1 cellular context compared by ENCODE assay signal in genomic region chr9:129174724-129175514, GRCh38.
A peak's percentile ranks its signal among the peaks of the same experiment; 100 is the strongest.
TF ChIP-seq lines count a peak whose summit lies in the region.

No MANE protein-coding gene starts in this region.

TF ChIP-seq in HepG2, 621 proteins besides CTCF, POLR2A, EP300 and RAD21 (continued from another document and continues in another):
- no peak for TF ChIP-seq AKNA (CRISPR knock-in tag; IDR thresholded peaks at IDR 0.05; ENCODE audit: borderline replicate concordance)
- TF ChIP-seq ARNTL (CRISPR knock-in tag; IDR thresholded peaks at IDR 0.05): no peak
- TF ChIP-seq RXRB (CRISPR knock-in tag; IDR thresholded peaks at IDR 0.05; ENCODE audit: borderline replicate concordance): no peak
- no peak for TF ChIP-seq KDM5B (CRISPR knock-in tag; IDR thresholded peaks at IDR 0.05; ENCODE audit: borderline replicate concordance)
- TF ChIP-seq ZSCAN5A (CRISPR knock-in tag; IDR thresholded peaks at IDR 0.05; ENCODE audit: borderline replicate concordance): no peak
- TF ChIP-seq ZNF740 (CRISPR knock-in tag; IDR thresholded peaks at IDR 0.05): 0 out of 2 replicates have a peak, but pooled peaks have one; percentile 25
- no peak for TF ChIP-seq ZSCAN30 (CRISPR knock-in tag; IDR thresholded peaks at IDR 0.05)
- peak; percentile 58 for TF ChIP-seq RBFOX2 (IDR thresholded peaks at IDR 0.05; ENCODE audit: low read depth, low read length)
- no peak; the same call in 1 of the 2 replicates for TF ChIP-seq PAXIP1 (CRISPR knock-in tag; conservative IDR thresholded peaks at IDR 0.05)
- TF ChIP-seq ZNF704 (CRISPR knock-in tag; IDR thresholded peaks at IDR 0.05; ENCODE audit: borderline replicate concordance): 0 out of 2 replicates have a peak, but pooled peaks have one; percentile 0
- no peak for TF ChIP-seq SKIL (CRISPR knock-in tag; IDR thresholded peaks at IDR 0.05; ENCODE audit: borderline replicate concordance)
- TF ChIP-seq TCF7 (IDR thresholded peaks at IDR 0.05; ENCODE audit: low read depth): no peak
- TF ChIP-seq ZNF205 (CRISPR knock-in tag; IDR thresholded peaks at IDR 0.05): no peak
- no peak for TF ChIP-seq RARG (CRISPR knock-in tag; IDR thresholded peaks at IDR 0.05; ENCODE audit: low read depth)
- no peak for TF ChIP-seq MAFF (IDR thresholded peaks at IDR 0.05; ENCODE audit: low read depth, low read length)
- TF ChIP-seq BCL6 (CRISPR knock-in tag; IDR thresholded peaks at IDR 0.05): 0 out of 2 replicates have a peak, but pooled peaks have one; percentile 12
- peak; percentile 58; the same call in 1 of the 2 replicates for TF ChIP-seq ZNF558 (CRISPR knock-in tag; IDR thresholded peaks at IDR 0.05; ENCODE audit: borderline replicate concordance)
- no peak for TF ChIP-seq PHF5A (CRISPR knock-in tag; IDR thresholded peaks at IDR 0.05; ENCODE audit: low read depth, unreplicated experiment)
- TF ChIP-seq GTF3A (CRISPR knock-in tag; conservative IDR thresholded peaks at IDR 0.05): no peak
- no peak for TF ChIP-seq ZNF354B (CRISPR knock-in tag; IDR thresholded peaks at IDR 0.05)
- TF ChIP-seq ZNF546 (CRISPR knock-in tag; conservative IDR thresholded peaks at IDR 0.05): 0 out of 2 replicates have a peak, but pooled peaks have one; percentile 3
- TF ChIP-seq PATZ1 (CRISPR knock-in tag; IDR thresholded peaks at IDR 0.05): peak; percentile 67
- TF ChIP-seq ZNF510 (CRISPR knock-in tag; IDR thresholded peaks at IDR 0.05; ENCODE audit: low read depth): no peak
- no peak for TF ChIP-seq ZMYM4 (CRISPR knock-in tag; IDR thresholded peaks at IDR 0.05)
- no peak for TF ChIP-seq ZFP36L1 (CRISPR knock-in tag; IDR thresholded peaks at IDR 0.05)
- TF ChIP-seq ZNF598 (CRISPR knock-in tag; IDR thresholded peaks at IDR 0.05; ENCODE audit: borderline replicate concordance): no peak; the same call in 1 of the 2 replicates
- TF ChIP-seq ZNF281 (CRISPR knock-in tag; IDR thresholded peaks at IDR 0.05; ENCODE audit: borderline replicate concordance): no peak
- no peak for TF ChIP-seq ZBTB7A (CRISPR knock-in tag; IDR thresholded peaks at IDR 0.05)
- peak; percentile 31; the same call in 1 of the 2 replicates for TF ChIP-seq ZNF792 (CRISPR knock-in tag; IDR thresholded peaks at IDR 0.05)
- no peak; the same call in none of the 2 replicates for TF ChIP-seq KDM2A (CRISPR knock-in tag; IDR thresholded peaks at IDR 0.05; ENCODE audit: borderline replicate concordance, low read depth)
- peak; percentile 8 for TF ChIP-seq YY1 (IDR thresholded peaks at IDR 0.05; ENCODE audit: insufficient read depth, insufficient replicate concordance, low read depth, low read length)
- no peak for TF ChIP-seq HOMEZ (CRISPR knock-in tag; IDR thresholded peaks at IDR 0.05; ENCODE audit: low read depth)
- no peak for TF ChIP-seq SMARCE1 (IDR thresholded peaks at IDR 0.05; ENCODE audit: borderline replicate concordance)
- no peak for TF ChIP-seq PLSCR1 (CRISPR knock-in tag; IDR thresholded peaks at IDR 0.05; ENCODE audit: borderline replicate concordance)
- no peak for TF ChIP-seq MIER2 (CRISPR knock-in tag; IDR thresholded peaks at IDR 0.05)
- TF ChIP-seq ZKSCAN8 (CRISPR knock-in tag; IDR thresholded peaks at IDR 0.05; ENCODE audit: borderline replicate concordance): no peak
